1 cellular context compared by ENCODE assay signal in the genomic region with DNA sequence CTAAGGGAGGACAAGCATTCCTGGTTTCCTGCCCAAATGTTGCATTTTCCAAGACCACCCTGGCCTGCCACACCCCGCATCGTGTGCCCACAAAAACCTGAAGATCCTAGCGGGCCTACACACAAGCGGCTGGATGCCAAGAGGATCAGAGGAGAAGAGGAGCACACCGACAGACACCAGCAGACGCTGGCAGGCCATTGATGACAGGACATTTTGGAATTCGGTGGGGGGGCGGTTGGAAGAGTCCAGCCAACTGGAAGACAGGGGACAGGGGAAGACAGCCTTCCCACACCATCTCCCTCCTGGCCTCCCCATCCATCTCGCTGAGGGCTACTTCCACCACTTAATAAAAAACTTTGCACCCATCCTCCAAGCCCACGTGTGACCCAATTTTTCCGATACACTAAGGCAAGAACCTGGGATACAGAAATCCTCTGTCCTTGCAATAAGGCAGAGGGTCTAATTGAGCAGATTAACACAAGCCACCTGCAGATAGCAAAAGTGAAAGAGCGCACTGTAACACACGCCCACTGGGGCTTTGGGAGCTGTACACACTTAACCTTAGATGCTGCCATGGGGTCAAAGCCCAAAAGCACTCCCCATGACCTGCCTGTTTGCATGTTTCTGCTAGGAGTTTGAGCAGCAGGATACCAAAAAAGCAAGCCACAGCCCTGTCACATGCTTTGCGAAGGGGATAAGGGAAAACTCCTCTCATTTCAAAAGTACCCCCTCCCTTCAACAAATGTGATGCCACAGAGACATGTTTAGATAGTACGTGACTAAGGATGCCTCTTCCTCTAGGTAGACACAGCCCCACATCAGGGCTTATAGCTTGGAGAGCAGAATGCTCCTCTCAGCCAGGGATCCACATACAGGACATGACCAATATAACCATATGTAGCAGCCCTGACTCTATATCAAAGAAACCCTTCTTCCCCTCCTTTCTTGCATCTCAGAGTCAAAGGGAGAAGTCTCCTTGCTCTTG.
TF ChIP-seq lines count a peak whose summit lies in the region.

No MANE protein-coding gene starts in this region.

TF ChIP-seq in K562, 482 proteins besides CTCF, POLR2A, EP300 and RAD21:
- TF ChIP-seq RBM17 (IDR thresholded peaks at IDR 0.05; ENCODE audit: borderline replicate concordance, low read depth, low read length) (no peak), SRSF1 (IDR thresholded peaks at IDR 0.05; ENCODE audit: low read depth, low read length) (no peak), MEIS2 (IDR thresholded peaks at IDR 0.05; ENCODE audit: partially characterized antibody) (no peak), JUNB (CRISPR knock-in tag; conservative IDR thresholded peaks at IDR 0.05) (no peak), CREB3 (tag; conservative IDR thresholded peaks at IDR 0.05; ENCODE audit: low read depth) (no peak), HNRNPH1 (optimal IDR thresholded peaks at IDR 0.05; ENCODE audit: low read depth, low read length) (no peak), RCOR1 (IDR thresholded peaks at IDR 0.05; ENCODE audit: borderline replicate concordance in 1 of 2, low read depth in 2 of 2, low read length in 2 of 2) (no peak), FOS (IDR thresholded peaks at IDR 0.05; ENCODE audit: extremely low read depth, insufficient read length) (no peak), ETS2 (tag; IDR thresholded peaks at IDR 0.05; ENCODE audit: borderline replicate concordance, poor library complexity, severe bottlenecking) (no peak), GABPB2 (CRISPR knock-in tag; conservative IDR thresholded peaks at IDR 0.05) (no peak), MYNN (IDR thresholded peaks at IDR 0.05) (no peak), MYNN (CRISPR knock-in tag; IDR thresholded peaks at IDR 0.05) (no peak), NBN (IDR thresholded peaks at IDR 0.05; ENCODE audit: low read depth) (no peak), ZNF449 (CRISPR knock-in tag; IDR thresholded peaks at IDR 0.05) (no peak), CEBPZ (IDR thresholded peaks at IDR 0.05; ENCODE audit: borderline replicate concordance, low read depth, low read length) (no peak), RHOXF2B (CRISPR knock-in tag; conservative IDR thresholded peaks at IDR 0.05) (no peak), HLTF (IDR thresholded peaks at IDR 0.05) (no peak), ARNT (IDR thresholded peaks at IDR 0.05) (no peak), SREBF2 (CRISPR knock-in tag; IDR thresholded peaks at IDR 0.05) (no peak), SAFB2 (IDR thresholded peaks at IDR 0.05; ENCODE audit: borderline replicate concordance, low read depth, low read length, severe bottlenecking) (no peak), TCFL5 (CRISPR knock-in tag; conservative IDR thresholded peaks at IDR 0.05) (no peak)
